12 cellular contexts compared by ENCODE assay signal in the genomic region with DNA sequence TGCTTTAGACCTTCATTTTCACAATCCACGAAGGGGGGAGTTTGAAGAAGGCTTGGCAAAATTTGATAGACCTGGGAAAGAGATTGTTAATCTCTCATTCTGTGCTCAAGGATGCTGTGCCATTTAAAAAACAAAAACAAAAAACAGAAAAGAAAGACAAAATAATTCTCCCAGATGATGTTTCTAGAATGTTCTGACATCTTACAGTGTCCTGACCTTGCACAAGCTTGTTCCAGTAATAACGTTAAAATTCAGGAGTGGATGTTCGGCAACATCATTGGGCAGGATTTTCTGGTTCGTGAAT.
DNase-seq lines count a peak whose midpoint lies in the region; ATAC-seq and TF ChIP-seq lines count a peak whose summit lies in the region.
"Had no signal": no experiment of that assay in that cellular context is flagged by ENCODE, and none has a peak within 500 bp of the region (broad histone marks: within the 10 kb centered on the region; RNA-seq: fewer than 3 reads in every experiment).

No MANE protein-coding gene starts in this region.

- TF ChIP-seq CTCF in mesothelial cell of epicardium (IDR thresholded peaks at IDR 0.05; ENCODE audit: unreplicated experiment) (no peak), type B pancreatic cell (conservative IDR thresholded peaks at IDR 0.05) (no peak), endothelial cell (IDR thresholded peaks at IDR 0.05; ENCODE audit: unreplicated experiment) (no peak)

- H3K36me3 Mint-ChIP-seq in activated T-cell treated with anti-CD3 and anti-CD28 coated beads, Interleukin-2, amount 50 U/mL, for 24 hours (ENCODE audit: low read depth) = peaks cover 9% of the 10 kb centered on the region
- peaks cover 45% of the 10 kb centered on the region for H3K36me3 Mint-ChIP-seq in activated CD4-positive, alpha-beta memory T cell treated with anti-CD3 and anti-CD28 coated beads, Interleukin-2, amount 10 ng/mL, durations not matched to agents 7 days and 5 days (ENCODE audit: low read depth)
- H3K36me3 Mint-ChIP-seq in mesothelial cell of epicardium (no peaks in the 10 kb centered on the region), type B pancreatic cell (peaks cover 5% of the 10 kb centered on the region), endothelial cell (ENCODE audit: low read depth, unreplicated experiment) (no peaks in the 10 kb centered on the region)
- H3K36me3 Mint-ChIP-seq: naive B cell had no signal

- no peak overlapping the region for H3K4me3 Mint-ChIP-seq in activated T-cell treated with anti-CD3 and anti-CD28 coated beads, Interleukin-2, amount 50 U/mL, for 24 hours
- H3K4me3 Mint-ChIP-seq in activated CD4-positive, alpha-beta memory T cell treated with anti-CD3 and anti-CD28 coated beads, Interleukin-2, amount 10 ng/mL, durations not matched to agents 7 days and 5 days = no peak overlapping the region
- H3K4me3 Mint-ChIP-seq in mesothelial cell of epicardium (no peak overlapping the region), type B pancreatic cell (no peak overlapping the region), endothelial cell (ENCODE audit: unreplicated experiment) (no peak overlapping the region)

- CTCF ChIA-PET in activated CD4-positive, alpha-beta memory T cell treated with anti-CD3 and anti-CD28 coated beads, Interleukin-2, amount 10 ng/mL, durations not matched to agents 7 days and 5 days (lab: Charles Lee) = no interaction called here

- ATAC-seq in HG03196 (IDR thresholded peaks at IDR 0.05; ENCODE audit: unreplicated experiment) = no peak

- no peaks in the 10 kb centered on the region for H3K27me3 Mint-ChIP-seq in activated T-cell treated with anti-CD3 and anti-CD28 coated beads, Interleukin-2, amount 50 U/mL, for 24 hours
- no peaks in the 10 kb centered on the region for H3K27me3 Mint-ChIP-seq in activated CD4-positive, alpha-beta memory T cell treated with anti-CD3 and anti-CD28 coated beads, Interleukin-2, amount 10 ng/mL, durations not matched to agents 7 days and 5 days
- no peaks in the 10 kb centered on the region for H3K27me3 Mint-ChIP-seq in mesothelial cell of epicardium (ENCODE audit: low read depth)
- H3K27me3 Mint-ChIP-seq in type B pancreatic cell = no peaks in the 10 kb centered on the region
- peaks cover 4% of the 10 kb centered on the region for H3K27me3 Mint-ChIP-seq in endothelial cell (ENCODE audit: unreplicated experiment)
- H3K27me3 Mint-ChIP-seq: naive B cell had no signal

- H3K27ac Mint-ChIP-seq in activated T-cell treated with anti-CD3 and anti-CD28 coated beads, Interleukin-2, amount 50 U/mL, for 24 hours = peak overlapping the region; percentile 65
- peak overlapping the region; percentile 28 for H3K27ac Mint-ChIP-seq in activated CD4-positive, alpha-beta memory T cell treated with anti-CD3 and anti-CD28 coated beads, Interleukin-2, amount 10 ng/mL, durations not matched to agents 7 days and 5 days
- H3K27ac Mint-ChIP-seq in mesothelial cell of epicardium (peak overlapping the region; percentile 61), type B pancreatic cell (peak overlapping the region; percentile 85), endothelial cell (ENCODE audit: unreplicated experiment) (no peak overlapping the region)

- peaks cover 94% of the 10 kb centered on the region for H3K4me1 Mint-ChIP-seq in activated T-cell treated with anti-CD3 and anti-CD28 coated beads, Interleukin-2, amount 50 U/mL, for 24 hours (ENCODE audit: low read depth)
- H3K4me1 Mint-ChIP-seq in activated CD4-positive, alpha-beta memory T cell treated with anti-CD3 and anti-CD28 coated beads, Interleukin-2, amount 10 ng/mL, durations not matched to agents 7 days and 5 days = peaks cover 99% of the 10 kb centered on the region
- H3K4me1 Mint-ChIP-seq in mesothelial cell of epicardium (peaks cover 83% of the 10 kb centered on the region), type B pancreatic cell (ENCODE audit: unreplicated experiment) (peaks cover 86% of the 10 kb centered on the region), endothelial cell (ENCODE audit: unreplicated experiment) (peaks cover 53% of the 10 kb centered on the region)

- POLR2A ChIA-PET in activated CD4-positive, alpha-beta memory T cell treated with anti-CD3 and anti-CD28 coated beads, Interleukin-2, amount 10 ng/mL, durations not matched to agents 7 days and 5 days (lab: Charles Lee) = interaction anchor here (1.2 to 5.8 kb wide), 3 partner anchors 9 to 49 kb away, joined by 5 to 59 read pairs (median 8); no protein-coding TSS in a partner anchor

- no peak for DNase-seq in activated T-cell treated with anti-CD3 and anti-CD28 coated beads, Interleukin-2, amount 50 U/mL, for 24 hours
- DNase-seq in activated T-cell treated with anti-CD3 and anti-CD28 coated beads, Interleukin-2, amount 50 U/mL, for 1 hour = no peak
- DNase-seq in activated CD4-positive, alpha-beta memory T cell treated with anti-CD3 and anti-CD28 coated beads, Interleukin-2, amount 10 ng/mL, durations not matched to agents 7 days and 5 days = no peak
- no peak for DNase-seq in mesothelial cell of epicardium (ENCODE audit: low spot score in 2 of 2, unreplicated experiment in 2 of 2)
- no peak for DNase-seq in type B pancreatic cell (ENCODE audit: extremely low spot score, unreplicated experiment)
- no peak for DNase-seq in endothelial cell (ENCODE audit: low spot score)
- no peak for DNase-seq in A172 (ENCODE audit: low spot score)
- DNase-seq: ACHN, adrenal gland, DMS79 treated with DMSO at 0.1 percent for 48 hours, naive B cell had no signal

- H3K9me3 Mint-ChIP-seq in activated T-cell treated with anti-CD3 and anti-CD28 coated beads, Interleukin-2, amount 50 U/mL, for 24 hours = no peaks in the 10 kb centered on the region
- no peaks in the 10 kb centered on the region for H3K9me3 Mint-ChIP-seq in activated CD4-positive, alpha-beta memory T cell treated with anti-CD3 and anti-CD28 coated beads, Interleukin-2, amount 10 ng/mL, durations not matched to agents 7 days and 5 days
- H3K9me3 Mint-ChIP-seq in mesothelial cell of epicardium = no peaks in the 10 kb centered on the region
- no peaks in the 10 kb centered on the region for H3K9me3 Mint-ChIP-seq in type B pancreatic cell
- no peaks in the 10 kb centered on the region for H3K9me3 Mint-ChIP-seq in endothelial cell (ENCODE audit: unreplicated experiment)
- H3K9me3 Mint-ChIP-seq: naive B cell had no signal
